In the genomic region with DNA sequence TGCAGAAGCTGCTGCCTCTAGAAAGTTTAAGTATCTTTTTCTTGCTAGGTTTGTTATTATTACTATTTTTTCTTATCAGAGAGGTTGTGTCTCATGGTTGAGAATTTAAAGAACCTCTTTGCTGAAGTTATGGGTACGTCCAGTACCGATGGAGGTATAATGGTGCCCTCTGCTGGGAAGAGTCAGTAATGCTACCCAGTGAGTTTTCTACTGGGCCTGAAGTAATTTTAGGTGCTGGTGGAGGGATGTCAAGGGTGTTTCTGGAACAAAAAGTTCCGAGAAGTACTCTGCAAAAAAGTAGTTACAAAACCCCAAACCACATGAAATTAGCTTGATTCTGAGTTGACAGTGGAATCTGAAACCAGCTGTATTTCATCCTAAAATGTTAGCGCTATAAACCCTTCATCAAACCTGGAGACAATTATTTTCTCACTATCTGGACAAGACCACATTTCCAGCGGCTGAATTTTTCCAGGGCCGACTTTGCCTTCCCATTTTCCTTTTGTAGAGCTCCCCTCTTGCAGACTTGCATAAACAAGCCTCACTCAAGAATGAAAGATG, we compare ENCODE assay signal across 8 cellular contexts.
DNase-seq lines count a peak whose midpoint lies in the region; ATAC-seq, FAIRE-seq and TF ChIP-seq lines count a peak whose summit lies in the region.

No MANE protein-coding gene starts in this region.

- no peaks in the 10 kb centered on the region for H3K9me3 Mint-ChIP-seq in activated T-cell treated with anti-CD3 and anti-CD28 coated beads, Interleukin-2, amount 50 U/mL, for 72 hours

- no peak for ATAC-seq in activated T-cell treated with anti-CD3 and anti-CD28 coated beads, Interleukin-2, amount 50 U/mL, for 72 hours (replicated peaks in 1 of 2)

- H3K27ac Mint-ChIP-seq in activated T-cell treated with anti-CD3 and anti-CD28 coated beads, Interleukin-2, amount 50 U/mL, for 72 hours, result no peak overlapping the region

- no peaks in the 10 kb centered on the region for H3K36me3 Mint-ChIP-seq in activated T-cell treated with anti-CD3 and anti-CD28 coated beads, Interleukin-2, amount 50 U/mL, for 72 hours (ENCODE audit: insufficient read depth in 2 of 2)

- peaks cover 5% of the 10 kb centered on the region for H3K27me3 Mint-ChIP-seq in activated T-cell treated with anti-CD3 and anti-CD28 coated beads, Interleukin-2, amount 50 U/mL, for 72 hours (ENCODE audit: low read depth)

- DNase-seq in SKM-1 (lab: John Stamatoyannopoulos, UW; ENCODE audit: unreplicated experiment), result peak; percentile 0
- DNase-seq in SKM-1 treated with dmso at 0.1 percent for 144 hours (lab: John Stamatoyannopoulos, UW; ENCODE audit: unreplicated experiment), result no peak
- peak; percentile 3 for DNase-seq in H54 (ENCODE audit: insufficient read length, low spot score)
- peak; percentile 18 for DNase-seq in NCI-H2227 treated with DMSO at 0.1 percent for 48 hours (lab: John Stamatoyannopoulos, UW)
- DNase-seq in activated T-cell treated with anti-CD3 and anti-CD28 coated beads, Interleukin-2, amount 50 U/mL, for 72 hours, result peak; percentile 24 to 38
- DNase-seq in glomerular visceral epithelial cell (ENCODE audit: extremely low spot score), result peak; percentile 43
- DNase-seq in putamen (ENCODE audit: low spot score), result peak; percentile 34
- no peak for DNase-seq in NCI-H187 treated with DMSO at 0.1 percent for 48 hours (lab: John Stamatoyannopoulos, UW)

- no peaks in the 10 kb centered on the region for H3K4me1 Mint-ChIP-seq in activated T-cell treated with anti-CD3 and anti-CD28 coated beads, Interleukin-2, amount 50 U/mL, for 72 hours (ENCODE audit: low read depth)

- H3K4me3 Mint-ChIP-seq in activated T-cell treated with anti-CD3 and anti-CD28 coated beads, Interleukin-2, amount 50 U/mL, for 72 hours, result no peak overlapping the region

- TF ChIP-seq POLR2A in H54 (IDR thresholded peaks at IDR 0.05; ENCODE audit: low read depth, low read length), result no peak

- no peak for FAIRE-seq in H54 (lab: Jason Lieb, UNC)

Comparison
In these comparisons a context has a peak if more than half of its experiments do, and no peak if none do; other contexts are left out.
1. DNase-seq: peak in SKM-1 (single experiment), H54 (single experiment), NCI-H2227 treated with DMSO at 0.1 percent for 48 hours (single experiment), activated T-cell treated with anti-CD3 and anti-CD28 coated beads, Interleukin-2, amount 50 U/mL, for 72 hours (2 of 2), glomerular visceral epithelial cell (single experiment) and putamen (single experiment); none in SKM-1 treated with dmso at 0.1 percent for 144 hours (single experiment) and NCI-H187 treated with DMSO at 0.1 percent for 48 hours (single experiment).